ENCODE assay signal across 10 cellular contexts in the genomic region with DNA sequence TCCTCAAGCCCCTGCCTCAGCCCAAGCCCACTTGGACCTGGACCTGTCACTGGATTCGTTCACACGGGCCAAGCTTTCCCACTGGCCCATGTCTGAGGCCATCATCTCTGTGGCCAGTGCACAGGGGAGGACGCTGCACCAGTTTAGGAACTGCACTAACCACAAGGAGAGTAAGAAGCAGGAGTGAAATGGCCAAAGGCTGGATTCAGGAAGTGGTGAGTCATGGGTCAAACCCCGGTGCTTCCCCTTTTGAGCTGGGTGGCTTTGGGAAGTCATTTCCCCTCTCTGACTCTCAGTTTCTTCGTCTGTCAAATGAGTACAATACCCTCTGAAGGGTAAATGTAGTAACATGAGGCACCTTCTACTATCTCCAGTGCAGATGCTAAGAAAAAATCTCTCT.
DNase-seq lines count a peak whose midpoint lies in the region; ATAC-seq and TF ChIP-seq lines count a peak whose summit lies in the region.
"Had no signal": no experiment of that assay in that cellular context is flagged by ENCODE, and none has a peak within 500 bp of the region (broad histone marks: within the 10 kb centered on the region; RNA-seq: fewer than 3 reads in every experiment).

No MANE protein-coding gene starts in this region.

- DNase-seq in DMS53 (lab: John Stamatoyannopoulos, UW): peak; percentile 45
- DNase-seq in DMS53 treated with DMSO at 0.1 percent for 48 hours (lab: John Stamatoyannopoulos, UW; ENCODE audit: unreplicated experiment): no peak
- DNase-seq in SW480 (ENCODE audit: low spot score): peak; percentile 66
- DNase-seq in left ventricle myocardium inferior: peak; percentile 36
- peak; percentile 71 to 74 for DNase-seq in tibial artery
- no peak for DNase-seq in NCI-H510A treated with DMSO at 0.1 percent for 48 hours (lab: John Stamatoyannopoulos, UW)
- DNase-seq: activated CD8-positive, alpha-beta memory T cell treated with anti-CD3 and anti-CD28 coated beads for 24 hours had no signal

- ATAC-seq in HG02885 (IDR thresholded peaks at IDR 0.05; ENCODE audit: poor library complexity, unreplicated experiment) (no peak), HG03039 (IDR thresholded peaks at IDR 0.05; ENCODE audit: unreplicated experiment) (no peak)

- H3K4me1 ChIP-seq in left ventricle myocardium inferior (peaks cover 39% of the 10 kb centered on the region), tibial artery (peaks cover 0 to 13% (median 0%) of the 10 kb centered on the region in 4 donors)

- H3K4me3 ChIP-seq in left ventricle myocardium inferior (no peak overlapping the region), tibial artery (no peak overlapping the region)

- H3K9me3 ChIP-seq in left ventricle myocardium inferior (replicated peaks) (no peaks in the 10 kb centered on the region), tibial artery (no peaks in the 10 kb centered on the region)

- TF ChIP-seq CTCF in left ventricle myocardium inferior (IDR thresholded peaks at IDR 0.05; ENCODE audit: borderline replicate concordance) (no peak), tibial artery (IDR thresholded peaks at IDR 0.05) (no peak)

- intact Hi-C loops in left ventricle myocardium inferior (cut with micrococcal nuclease): no loop called here
- intact Hi-C loops in tibial artery (cut with DNase I; ENCODE audit: low total_unique reads): no loop called here

- peaks cover 58% of the 10 kb centered on the region for H3K27me3 ChIP-seq in left ventricle myocardium inferior (ENCODE audit: low read depth)
- peaks cover 0 to 70% of the 10 kb centered on the region in 2 donors for H3K27me3 ChIP-seq in tibial artery

- H3K27ac ChIP-seq in left ventricle myocardium inferior (replicated peaks) (peak overlapping the region; percentile 71), tibial artery (no peak overlapping the region)
- H3K27ac ChIP-seq: 22Rv1 had no signal

- H3K36me3 ChIP-seq in left ventricle myocardium inferior: no peaks in the 10 kb centered on the region
- no peaks in the 10 kb centered on the region for H3K36me3 ChIP-seq in tibial artery

Comparison
In these comparisons a context has a peak if more than half of its experiments do, and no peak if none do; other contexts are left out.
1. DNase-seq: peak in DMS53 (single experiment), SW480 (single experiment), left ventricle myocardium inferior (single experiment) and tibial artery (2 of 2); none in DMS53 treated with DMSO at 0.1 percent for 48 hours (single experiment) and NCI-H510A treated with DMSO at 0.1 percent for 48 hours (single experiment).